18 cellular contexts compared by ENCODE assay signal in the genomic region with DNA sequence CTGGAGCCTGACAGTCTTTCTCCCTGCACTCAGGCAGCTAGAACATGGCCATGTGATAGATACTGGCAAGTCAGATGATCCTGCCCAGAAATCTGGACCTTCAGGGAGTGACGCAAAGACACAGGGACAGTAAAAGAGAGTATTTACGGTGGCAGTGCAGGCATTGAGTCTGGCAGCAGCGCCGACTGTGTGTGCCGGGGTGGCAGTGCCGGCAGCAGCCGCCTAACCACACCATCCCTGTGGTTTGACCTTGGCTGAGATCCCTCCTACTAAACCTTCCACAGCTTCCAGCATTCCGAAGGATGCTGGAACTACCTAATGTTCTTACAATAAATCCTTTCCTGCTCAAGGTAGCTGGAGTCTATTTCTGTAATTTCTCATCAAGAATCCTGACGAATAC. TPM values are rescaled to one million over a fixed set of nuclear protein-coding genes. Genes with fewer than 3 reads are reported as not detected.
DNase-seq lines count a peak whose midpoint lies in the region; ATAC-seq and TF ChIP-seq lines count a peak whose summit lies in the region.
"Had no signal": no experiment of that assay in that cellular context is flagged by ENCODE, and none has a peak within 500 bp of the region (broad histone marks: within the 10 kb centered on the region; RNA-seq: fewer than 3 reads in every experiment).

No MANE protein-coding gene starts in this region.

- no peak overlapping the region for H3K9ac ChIP-seq in smooth muscle cell (ENCODE audit: low read depth)
- H3K9ac ChIP-seq: neural progenitor cell had no signal

- peaks cover 3% of the 10 kb centered on the region for H3K4me1 ChIP-seq in smooth muscle cell (ENCODE audit: low read depth)

- H3F3A ChIP-seq in smooth muscle cell (ENCODE audit: low read depth): no peaks in the 10 kb centered on the region

- H3K36me3 ChIP-seq in smooth muscle cell (ENCODE audit: low read depth): no peaks in the 10 kb centered on the region
- H3K36me3 ChIP-seq: ascending aorta, neural progenitor cell had no signal

- H3K79me2 ChIP-seq in smooth muscle cell (ENCODE audit: low read depth): no peaks in the 10 kb centered on the region

- no peak for TF ChIP-seq CTCF in smooth muscle cell (IDR thresholded peaks at IDR 0.05; ENCODE audit: borderline replicate concordance, insufficient read depth, poor library complexity, severe bottlenecking)

- 92% methylated on average over 9 of the region's 9 CpGs for WGBS in smooth muscle cell (ENCODE audit: low lambda C conversion rate)

- H2AFZ ChIP-seq in smooth muscle cell (ENCODE audit: low read depth): no peak overlapping the region
- H2AFZ ChIP-seq: neural progenitor cell had no signal

- no peak overlapping the region for H3K4me3 ChIP-seq in smooth muscle cell
- H3K4me3 ChIP-seq: ascending aorta, lung, neural progenitor cell, SJSA1 had no signal

- DNase-seq in Ammon's horn (ENCODE audit: low spot score): peak; percentile 71
- DNase-seq in NCI-H2227 (lab: John Stamatoyannopoulos, UW; ENCODE audit: unreplicated experiment): peak; percentile 34
- peak; percentile 85 for DNase-seq in astrocyte of the hippocampus (ENCODE audit: low read depth, low spot score)
- DNase-seq in midbrain (lab: John Stamatoyannopoulos, UW): peak; percentile 30
- DNase-seq in smooth muscle cell (lab: John Stamatoyannopoulos, UW; ENCODE audit: unreplicated experiment): no peak
- DNase-seq in DMS53 treated with DMSO at 0.1 percent for 48 hours (lab: John Stamatoyannopoulos, UW; ENCODE audit: unreplicated experiment): no peak
- DNase-seq: activated CD8-positive, alpha-beta T cell treated with anti-CD3 and anti-CD28 coated beads for 36 hours; DMS153; NCI-H2081; NK-92 treated with Interleukin-12 subunit alpha and Interleukin-12 subunit beta, amount 100 ng/mL, for 24 hours; small intestine; stimulated activated naive CD8-positive, alpha-beta T cell treated with anti-CD3 and anti-CD28 coated beads, Interleukin-15, amount 100 ng/mL, for 72 hours had no signal

- no peak for ATAC-seq in GM18867 (IDR thresholded peaks at IDR 0.05; ENCODE audit: unreplicated experiment)
- ATAC-seq in HG03520 (IDR thresholded peaks at IDR 0.05; ENCODE audit: unreplicated experiment): no peak
- ATAC-seq: activated CD8-positive, alpha-beta T cell treated with anti-CD3 and anti-CD28 coated beads for 36 hours; stimulated activated naive CD8-positive, alpha-beta T cell treated with anti-CD3 and anti-CD28 coated beads, Interleukin-15, amount 100 ng/mL, for 72 hours had no signal

- no peak overlapping the region for H3K27ac ChIP-seq in smooth muscle cell (ENCODE audit: low read depth)
- H3K27ac ChIP-seq: ascending aorta, neural progenitor cell, SJSA1 had no signal

- H3K4me2 ChIP-seq in smooth muscle cell: no peak overlapping the region
- H3K4me2 ChIP-seq: neural progenitor cell had no signal

- H3K9me3 ChIP-seq in smooth muscle cell (replicated peaks; ENCODE audit: low read depth): no peaks in the 10 kb centered on the region
- H3K9me3 ChIP-seq: ascending aorta, SJSA1 had no signal

- H4K20me1 ChIP-seq in smooth muscle cell (ENCODE audit: low read depth): no peaks in the 10 kb centered on the region

- H3K27me3 ChIP-seq in smooth muscle cell (ENCODE audit: low read depth): no peaks in the 10 kb centered on the region
- H3K27me3 ChIP-seq: ascending aorta, neural progenitor cell, SJSA1 had no signal

RNA-seq across cellular contexts. Expression of a gene that starts 4.6 kb away (rescaled TPM):
- 263 and 276 TPM in 2 replicates for total RNA-seq in smooth muscle cell
- polyA plus RNA-seq in smooth muscle cell: 238 and 257 TPM in 2 replicates

Comparison
In these comparisons a context has a peak if more than half of its experiments do, and no peak if none do; other contexts are left out.
1. DNase-seq: peak in Ammon's horn (single experiment), NCI-H2227 (single experiment), astrocyte of the hippocampus (single experiment) and midbrain (single experiment); none in smooth muscle cell (single experiment) and DMS53 treated with DMSO at 0.1 percent for 48 hours (single experiment).